Comparison of ENCODE assay signal across 10 cellular contexts in genomic region chr12:109544955-109545531, GRCh38. TPM values are rescaled to one million over a fixed set of nuclear protein-coding genes. Genes with fewer than 3 reads are reported as not detected.
DNase-seq lines count a peak whose midpoint lies in the region; ATAC-seq, FAIRE-seq and TF ChIP-seq lines count a peak whose summit lies in the region.
"Had no signal": no experiment of that assay in that cellular context is flagged by ENCODE, and none has a peak within 500 bp of the region (broad histone marks: within the 10 kb centered on the region; RNA-seq: fewer than 3 reads in every experiment).

No MANE protein-coding gene starts in this region.

- no peak overlapping the region for H3K4me3 ChIP-seq in BE2C (ENCODE audit: low read depth, low read length)
- H3K4me3 ChIP-seq in WERI-Rb-1 (ENCODE audit: low read depth, low read length) = no peak overlapping the region
- H3K4me3 ChIP-seq in right cardiac atrium (ENCODE audit: low read length) = no peak overlapping the region

- H3K27ac ChIP-seq in WERI-Rb-1 (0 out of 2 replicates have a peak overlapping the region, but pooled peaks have one; percentile 13), right cardiac atrium (ENCODE audit: low read length) (no peak overlapping the region)

- H3K36me3 Mint-ChIP-seq in HFFc6 (ENCODE audit: low read depth) = peaks cover 16% of the 10 kb centered on the region; the same call in 1 of the 2 replicates

- H3K27ac Mint-ChIP-seq in HFFc6 = peak overlapping the region; percentile 68
- H3K27ac Mint-ChIP-seq: activated T-cell treated with anti-CD3 and anti-CD28 coated beads, Interleukin-2, amount 50 U/mL, for 24 hours had no signal

- H3K9me3 ChIP-seq in BE2C = no peaks in the 10 kb centered on the region
- H3K9me3 ChIP-seq in WERI-Rb-1 (ENCODE audit: severe bottlenecking) = peaks cover 6% of the 10 kb centered on the region
- no peaks in the 10 kb centered on the region for H3K9me3 ChIP-seq in right cardiac atrium (ENCODE audit: control insufficient read depth, low read length)

- ATAC-seq in right cardiac atrium = peak; percentile 55 to 73
- ATAC-seq in GM19467 (IDR thresholded peaks at IDR 0.05; ENCODE audit: unreplicated experiment) = no peak

- H3K27me3 ChIP-seq in BE2C (no peaks in the 10 kb centered on the region), WERI-Rb-1 (ENCODE audit: insufficient read depth, low read depth, severe bottlenecking) (no peaks in the 10 kb centered on the region), right cardiac atrium (ENCODE audit: control insufficient read depth, insufficient read depth) (no peaks in the 10 kb centered on the region)

- H3K4me3 Mint-ChIP-seq in HFFc6 = no peak overlapping the region
- H3K4me3 Mint-ChIP-seq: activated T-cell treated with anti-CD3 and anti-CD28 coated beads, Interleukin-2, amount 50 U/mL, for 24 hours had no signal

- peaks cover 9% of the 10 kb centered on the region for H3K9me3 Mint-ChIP-seq in HFFc6
- H3K9me3 Mint-ChIP-seq: activated T-cell treated with anti-CD3 and anti-CD28 coated beads, Interleukin-2, amount 50 U/mL, for 24 hours had no signal

- no peaks in the 10 kb centered on the region for H3K36me3 ChIP-seq in BE2C
- no peaks in the 10 kb centered on the region for H3K36me3 ChIP-seq in WERI-Rb-1

- WGBS in right cardiac atrium = 28% methylated on average over 7 of the region's 7 CpGs

- H3K27me3 Mint-ChIP-seq in HFFc6 (ENCODE audit: insufficient read depth) = peaks cover 11% of the 10 kb centered on the region

- no peak for FAIRE-seq in GM19239 (lab: Jason Lieb, UNC)

- intact Hi-C loops in right cardiac atrium (cut with DNase I) = no loop called here

- H3K4me1 Mint-ChIP-seq in HFFc6 (ENCODE audit: low read depth) = peaks cover 25% of the 10 kb centered on the region

- TF ChIP-seq CTCF in BE2C (IDR thresholded peaks at IDR 0.05; ENCODE audit: low read depth, low read length) = no peak
- no peak for TF ChIP-seq CTCF in HFFc6 (IDR thresholded peaks at IDR 0.05)
- no peak for TF ChIP-seq CTCF in WERI-Rb-1 (IDR thresholded peaks at IDR 0.05; ENCODE audit: low read depth, low read length)

- DNase-seq in BE2C (peak; percentile 48), HFFc6 (peak; percentile 20), WERI-Rb-1 (no peak), right cardiac atrium (peak in 1 of 3 donors; percentile 68), NCI-H187 (lab: John Stamatoyannopoulos, UW) (no peak), GM19239 (ENCODE audit: insufficient read length, low spot score) (no peak), AML-193 (lab: John Stamatoyannopoulos, UW) (no peak)
- DNase-seq: activated T-cell treated with anti-CD3 and anti-CD28 coated beads, Interleukin-2, amount 50 U/mL, for 24 hours; stimulated activated CD4-positive, alpha-beta T cell treated with anti-CD3 and anti-CD28 coated beads, Interleukin-4, amount 100 ng/mL, for 4 hours had no signal

- H3K4me1 ChIP-seq in BE2C = no peaks in the 10 kb centered on the region; the same call in none of the 2 replicates
- H3K4me1 ChIP-seq in right cardiac atrium (ENCODE audit: control insufficient read depth, insufficient read depth, low read length) = peaks cover 7% of the 10 kb centered on the region

RNA-seq across cellular contexts. Expression of gene MMAB, which starts 28.3 kb away (rescaled TPM):
- 29.5 TPM for polyA plus RNA-seq in BE2C (2012; ENCODE audit: insufficient read depth, insufficient read length, low read depth)
- 10 to 100 TPM; 12.8 to 23.1 (median 18.7) TPM for total RNA-seq in HFFc6 (2021; fragmentation: NEBNext Ultra II Directional; extraction: Animal tissue kit (Norgen Biotek cat#: 25700))
- total RNA-seq in right cardiac atrium = 10 to 100 TPM; 37.0 to 50.7 (median 42.2) TPM
- 46.9 TPM for polyA plus RNA-seq in right cardiac atrium

RNA-seq across cellular contexts. Expression of gene MVK, which starts 28.6 kb away (rescaled TPM):
- polyA plus RNA-seq in BE2C (2012; ENCODE audit: insufficient read depth, insufficient read length, low read depth) = 38.3 TPM
- total RNA-seq in HFFc6 (2021; fragmentation: NEBNext Ultra II Directional; extraction: Animal tissue kit (Norgen Biotek cat#: 25700)) = 10 to 100 TPM in 1 of 6 experiments, 1 to 10 TPM in 5; 7.1 to 10.4 (median 7.9) TPM
- total RNA-seq in right cardiac atrium = 10 to 100 TPM in 1 of 4 donors, 1 to 10 TPM in 3; 5.8 to 10.2 (median 6.9) TPM
- 9.6 TPM for polyA plus RNA-seq in right cardiac atrium

Comparison
In these comparisons a context has a peak if more than half of its experiments do, and no peak if none do; other contexts are left out.
1. DNase-seq: peak in BE2C (single experiment) and HFFc6 (single experiment); none in WERI-Rb-1 (single experiment), NCI-H187 (0 of 2), GM19239 (single experiment) and AML-193 (0 of 2).